8 cellular contexts compared by ENCODE assay signal in the genomic region with DNA sequence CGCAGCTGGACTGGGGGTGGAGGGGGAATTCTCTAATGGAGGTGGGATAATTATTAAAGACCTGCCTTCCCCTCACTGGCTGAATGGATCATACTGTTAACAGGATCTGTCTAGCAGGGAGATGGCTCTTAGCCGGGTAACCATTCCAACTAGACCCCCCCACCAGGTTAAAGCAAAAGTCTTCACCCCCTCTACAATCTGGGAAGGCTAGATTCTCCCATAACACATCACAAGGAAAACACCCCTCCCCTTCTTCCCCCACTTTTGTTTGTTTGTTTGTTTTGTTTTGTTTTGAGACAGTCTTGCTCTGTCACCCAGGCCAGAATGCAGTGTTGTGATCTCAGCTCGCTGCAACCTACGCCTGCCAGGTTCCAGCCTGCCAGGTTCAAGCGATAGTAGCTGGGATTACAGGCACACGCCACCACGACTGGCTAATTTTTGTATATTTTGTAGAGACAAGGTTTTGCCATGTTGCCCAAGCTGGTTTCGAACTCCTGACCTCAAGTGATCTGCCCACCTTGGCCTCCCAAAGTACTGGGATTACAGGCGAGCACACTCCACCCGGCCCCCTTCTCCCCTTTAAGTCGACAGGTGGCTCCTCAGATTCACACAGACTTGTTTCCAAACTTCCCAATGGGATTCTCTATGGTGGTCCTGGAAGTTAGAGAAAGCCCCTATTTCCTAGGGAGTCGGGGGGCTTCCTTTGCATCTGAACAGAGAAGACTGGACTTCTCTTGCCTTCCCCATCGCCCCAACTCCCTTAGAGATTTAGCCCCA. TPM values are rescaled to one million over a fixed set of nuclear protein-coding genes. Genes with fewer than 3 reads are reported as not detected.
DNase-seq lines count a peak whose midpoint lies in the region; ATAC-seq, FAIRE-seq and TF ChIP-seq lines count a peak whose summit lies in the region.

No MANE protein-coding gene starts in this region.

- no peaks in the 10 kb centered on the region for H3K9me3 Mint-ChIP-seq in naive B cell

- H3K9ac ChIP-seq in colonic mucosa (ENCODE audit: low read depth in 2 of 2, low read length in 2 of 2) = peak overlapping the region; percentile 85 to 96

- H3K4me1 Mint-ChIP-seq in naive B cell = peaks cover 60 to 84% (median 72%) of the 10 kb centered on the region in 3 donors

- intact Hi-C loops in colonic mucosa (cut with DNase I) = loop anchor here (5.0 kb wide), 1 partner anchor 116 kb away; no protein-coding TSS in a partner anchor

- peak overlapping the region; percentile 86 to 99 (median 94) for H3K4me3 Mint-ChIP-seq in naive B cell

- TF ChIP-seq CTCF in AG10803 (conservative IDR thresholded peaks at IDR 0.05; ENCODE audit: low read length) = no peak
- TF ChIP-seq CTCF in colonic mucosa (IDR thresholded peaks at IDR 0.05) = no peak

- no peaks in the 10 kb centered on the region for H3K27me3 Mint-ChIP-seq in naive B cell

- peaks cover 20% of the 10 kb centered on the region for H3K36me3 ChIP-seq in MG63
- H3K36me3 ChIP-seq in colonic mucosa = peaks cover 7% of the 10 kb centered on the region

- H3K4me3 ChIP-seq in AG10803 (ENCODE audit: low read length) (peak overlapping the region; percentile 94), MG63 (peak overlapping the region; percentile 71), colonic mucosa (peak overlapping the region; percentile 79)

- ATAC-seq in naive B cell (ENCODE audit: low read depth in 2 of 2) = no peak
- ATAC-seq in HG03025 (IDR thresholded peaks at IDR 0.05; ENCODE audit: low FRiP score, unreplicated experiment) = no peak
- ATAC-seq in GM21528 (IDR thresholded peaks at IDR 0.05; ENCODE audit: low FRiP score, unreplicated experiment) = no peak

- H3K9me3 ChIP-seq in MG63 = no peaks in the 10 kb centered on the region
- no peaks in the 10 kb centered on the region for H3K9me3 ChIP-seq in colonic mucosa

- H3K27ac Mint-ChIP-seq in naive B cell = peak overlapping the region in 3 of 6 donors; percentile 79 to 95 (median 92)

- no peak for DNase-seq in AG10803 (ENCODE audit: low read depth)
- no peak for DNase-seq in MG63
- DNase-seq in colonic mucosa = no peak
- no peak for DNase-seq in naive B cell
- DNase-seq in GM19239 (ENCODE audit: insufficient read length, low spot score) = no peak
- DNase-seq in UCSD-AML1 (lab: John Stamatoyannopoulos, UW; ENCODE audit: unreplicated experiment) = no peak

- H3K27me3 ChIP-seq in MG63 (no peaks in the 10 kb centered on the region), colonic mucosa (no peaks in the 10 kb centered on the region)

- peak overlapping the region; percentile 99 for H3K27ac ChIP-seq in colonic mucosa

- H3K4me1 ChIP-seq in colonic mucosa = peaks cover 20% of the 10 kb centered on the region

- peaks cover 0 to 7% of the 10 kb centered on the region in 2 donors for H3K36me3 Mint-ChIP-seq in naive B cell

- FAIRE-seq in GM19239 (lab: Jason Lieb, UNC) = no peak

RNA-seq across cellular contexts. Expression of a gene that starts 3.5 kb away (rescaled TPM):
- 2.4 and 7.6 TPM in 2 replicates for total RNA-seq in MG63 (2014; rRNA removed; shearing (Covaris generic); ENCODE audit: low replicate concordance)
- total RNA-seq in colonic mucosa = 10 to 100 TPM; 85.8 to 99.2 TPM
- polyA plus RNA-seq in naive B cell (ENCODE audit: low read depth in 6 of 6) = 10 to 100 TPM; 17.3 to 56.0 (median 33.5) TPM

RNA-seq across cellular contexts. Expression of a gene that starts 12.1 kb away (rescaled TPM):
- total RNA-seq in MG63 (2014; rRNA removed; shearing (Covaris generic); ENCODE audit: low replicate concordance) = 202 and 245 TPM in 2 replicates
- total RNA-seq in colonic mucosa = 1,000 to 10,000 TPM; 1,505 to 1,554 TPM
- 1,000 to 10,000 TPM in 1 of 6 donors, 100 to 1,000 TPM in 5; 711 to 1,110 (median 809) TPM for polyA plus RNA-seq in naive B cell (ENCODE audit: low read depth in 6 of 6)

RNA-seq across cellular contexts. Expression of a gene that starts 54.4 kb away (rescaled TPM):
- 52.8 and 98.9 TPM in 2 replicates for total RNA-seq in MG63 (2014; rRNA removed; shearing (Covaris generic); ENCODE audit: low replicate concordance)
- 100 to 1,000 TPM; 242 to 303 TPM for total RNA-seq in colonic mucosa
- polyA plus RNA-seq in naive B cell (ENCODE audit: low read depth in 6 of 6) = 100 to 1,000 TPM; 176 to 270 (median 203) TPM

Comparison
In these comparisons a context has a peak if more than half of its experiments do, and no peak if none do; other contexts are left out.
1. RNA of a gene that starts 3.5 kb away (total RNA-seq): 85.8 to 99.2 TPM in colonic mucosa; 2.4 to 7.6 TPM in MG63; every median in the first group is over 10 times any median in the second.
2. Peak in every context shown above with its lines, with median percentiles within 50 percentile points of each other: H3K4me3 ChIP-seq.